Comparison of ENCODE assay signal across 28 cellular contexts in the genomic region with DNA sequence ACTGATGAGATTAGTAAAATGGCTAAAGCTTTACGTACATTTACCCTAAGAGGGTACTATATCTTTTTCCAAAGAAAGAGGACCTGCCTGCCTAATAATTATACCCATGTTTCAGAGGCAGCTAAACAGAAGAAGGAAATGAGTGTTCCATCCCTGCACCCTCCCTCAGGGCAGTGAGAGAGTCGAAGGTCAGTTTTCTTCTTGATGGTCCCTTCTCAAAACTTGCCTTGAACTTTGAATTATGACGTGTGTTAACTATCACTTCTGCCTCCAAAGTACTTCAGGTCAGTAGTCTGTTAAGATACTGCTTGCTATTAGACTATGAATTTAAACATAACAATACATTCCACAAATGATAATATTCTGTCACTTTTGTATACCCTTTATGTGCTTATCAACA.
"Had no signal": no experiment of that assay in that cellular context is flagged by ENCODE, and none has a peak within 500 bp of the region (broad histone marks: within the 10 kb centered on the region; RNA-seq: fewer than 3 reads in every experiment).

No MANE protein-coding gene starts in this region.

- H3K4me3 Mint-ChIP-seq: dendritic cell treated with granulocyte-macrophage colony-stimulating factor and Interleukin-4, amounts not matched to agents 40 ng/mL and 50 ng/mL, for 4 days; effector memory CD8-positive, alpha-beta T cell; endodermal cell had no signal

- DNase-seq: colonic mucosa; cortex of kidney; dermis blood vessel endothelial cell; dorsolateral prefrontal cortex; effector CD4-positive, alpha-beta T cell; effector CD8-positive, alpha-beta T cell; effector memory CD8-positive, alpha-beta T cell; endodermal cell; erythroblast; esophagus squamous epithelium; foreskin fibroblast; foreskin keratinocyte; foreskin melanocyte; gastrocnemius medialis; glutamatergic neuron; head of caudate nucleus; heart left ventricle; heart right ventricle had no signal

- H3K27me3 ChIP-seq: colonic mucosa, dorsolateral prefrontal cortex, esophagus muscularis mucosa, esophagus squamous epithelium, foreskin keratinocyte, gastrocnemius medialis, gastroesophageal sphincter, heart right ventricle had no signal

- H3K9me3 Mint-ChIP-seq: dendritic cell treated with granulocyte-macrophage colony-stimulating factor and Interleukin-4, amounts not matched to agents 40 ng/mL and 50 ng/mL, for 4 days had no signal

- FAIRE-seq: colon, endometrium, endothelial cell of umbilical vein, frontal cortex had no signal

- H3K27ac Mint-ChIP-seq: dendritic cell treated with granulocyte-macrophage colony-stimulating factor and Interleukin-4, amounts not matched to agents 40 ng/mL and 50 ng/mL, for 4 days; effector memory CD8-positive, alpha-beta T cell; endodermal cell had no signal

- H3K27ac ChIP-seq: colonic mucosa, coronary artery, dorsolateral prefrontal cortex, epithelial cell of prostate, esophagus muscularis mucosa, esophagus squamous epithelium, foreskin keratinocyte, gastrocnemius medialis, gastroesophageal sphincter, heart left ventricle, heart right ventricle had no signal

- H3K4me3 ChIP-seq: colonic mucosa, coronary artery, dorsolateral prefrontal cortex, esophagus muscularis mucosa, esophagus squamous epithelium, gastrocnemius medialis, gastroesophageal sphincter, heart left ventricle, heart right ventricle had no signal

- H3K27me3 Mint-ChIP-seq: dendritic cell treated with granulocyte-macrophage colony-stimulating factor and Interleukin-4, amounts not matched to agents 40 ng/mL and 50 ng/mL, for 4 days; effector memory CD8-positive, alpha-beta T cell had no signal

- H3K36me3 ChIP-seq: colonic mucosa, esophagus muscularis mucosa, esophagus squamous epithelium, gastrocnemius medialis, gastroesophageal sphincter, heart left ventricle, heart right ventricle had no signal

- H3K4me1 ChIP-seq: colonic mucosa, esophagus muscularis mucosa, esophagus squamous epithelium, foreskin keratinocyte, gastrocnemius medialis, gastroesophageal sphincter, heart left ventricle, heart right ventricle had no signal

- ATAC-seq: effector memory CD8-positive, alpha-beta T cell; esophagus mucosa; foreskin keratinocyte; gastrocnemius medialis; gastroesophageal sphincter; heart left ventricle; heart right ventricle had no signal

- H3K9me3 ChIP-seq: colonic mucosa, esophagus muscularis mucosa, esophagus squamous epithelium, gastrocnemius medialis, gastroesophageal sphincter, heart left ventricle had no signal
